Comparison of ENCODE assay signal across 1 cellular context in genomic region chr18:46055841-46056240, GRCh38.
TF ChIP-seq lines count a peak whose summit lies in the region.

No MANE protein-coding gene starts in this region.

TF ChIP-seq in K562, 482 proteins besides CTCF, POLR2A, EP300 and RAD21:
- TF ChIP-seq MBD2 (IDR thresholded peaks at IDR 0.05; ENCODE audit: borderline replicate concordance, low read depth) (no peak), CEBPB (tag; IDR thresholded peaks at IDR 0.05) (no peak), ASH1L (IDR thresholded peaks at IDR 0.05; ENCODE audit: borderline replicate concordance, low read depth, partially characterized antibody) (no peak), ZNF436 (CRISPR knock-in tag; IDR thresholded peaks at IDR 0.05) (no peak), BRD9 (IDR thresholded peaks at IDR 0.05; ENCODE audit: low read depth, partially characterized antibody) (no peak)
